19 cellular contexts compared by ENCODE assay signal in the genomic region with DNA sequence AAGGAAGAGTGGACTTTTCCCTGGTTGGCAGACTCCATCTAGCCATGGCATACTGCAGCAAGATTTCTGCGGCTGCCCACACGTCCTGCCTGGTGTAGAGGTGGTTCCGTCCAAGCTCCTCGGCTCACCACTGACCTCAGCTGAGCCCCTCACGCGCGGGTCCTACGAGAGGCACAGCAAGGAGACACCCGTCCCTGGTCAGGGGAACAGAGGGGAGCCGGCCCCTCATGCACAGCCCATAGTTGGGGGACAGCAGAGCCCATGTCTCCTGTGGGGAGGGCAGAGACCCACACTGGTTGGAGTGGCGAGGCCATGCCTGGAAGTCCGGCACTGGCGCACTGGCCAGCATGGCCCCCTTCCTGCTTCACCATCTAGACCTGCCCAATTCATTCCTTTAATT.
"Had no signal": no experiment of that assay in that cellular context is flagged by ENCODE, and none has a peak within 500 bp of the region (broad histone marks: within the 10 kb centered on the region; RNA-seq: fewer than 3 reads in every experiment).

No MANE protein-coding gene starts in this region.

- H3K4me3 ChIP-seq: ascending aorta, breast epithelium, gastrocnemius medialis, heart right ventricle, lung, SK-N-MC, skin epidermis had no signal

- H3K36me3 ChIP-seq: ascending aorta, breast epithelium, gastrocnemius medialis, heart right ventricle, neutrophil had no signal

- H3K27ac Mint-ChIP-seq: activated naive CD8-positive, alpha-beta T cell treated with anti-CD3 and anti-CD28 coated beads, Interleukin-2, amount 50 U/mL, for 24 hours had no signal

- ATAC-seq: activated naive CD8-positive, alpha-beta T cell treated with anti-CD3 and anti-CD28 coated beads, Interleukin-2, amount 50 U/mL, for 24 hours; activated T-cell treated with anti-CD3 and anti-CD28 coated beads, Interleukin-2, amount 50 U/mL, for 4 hours; gastrocnemius medialis; stimulated activated naive CD8-positive, alpha-beta T cell treated with anti-CD3 and anti-CD28 coated beads, Interleukin-15, Interleukin-2, amounts not matched to agents 100 U/mL and 50 U/mL, for 24 hours had no signal

- H3K27ac ChIP-seq: ascending aorta, gastrocnemius medialis, neutrophil, SK-N-MC had no signal

- H3K27me3 Mint-ChIP-seq: activated naive CD8-positive, alpha-beta T cell treated with anti-CD3 and anti-CD28 coated beads, Interleukin-2, amount 50 U/mL, for 24 hours had no signal

- H3K9me3 ChIP-seq: ascending aorta, breast epithelium, gastrocnemius medialis, heart right ventricle, neutrophil had no signal

- DNase-seq: activated CD4-positive, CD25-positive, alpha-beta regulatory T cell treated with anti-CD3 and anti-CD28 coated beads, Interleukin-2, amount 50 U/mL, for 72 hours; activated naive CD4-positive, alpha-beta T cell; activated naive CD8-positive, alpha-beta T cell treated with anti-CD3 and anti-CD28 coated beads, Interleukin-2, amount 50 U/mL, for 24 hours; activated T-cell treated with anti-CD3 and anti-CD28 coated beads, Interleukin-2, amount 50 U/mL, for 4 hours; erythroblast; gastrocnemius medialis; heart right ventricle; midbrain; retina; stimulated activated CD4-positive, alpha-beta T cell treated with anti-CD3 and anti-CD28 coated beads, Interleukin-15, amount 100 ng/mL, for 24 hours; stimulated activated CD4-positive, alpha-beta T cell treated with anti-CD3 and anti-CD28 coated beads, Interleukin-4, amount 100 ng/mL, for 24 hours; stimulated activated CD8-positive, alpha-beta memory T cell treated with anti-CD3 and anti-CD28 coated beads, Interleukin-4, amount 100 ng/mL, for 48 hours; stimulated activated naive CD8-positive, alpha-beta T cell treated with anti-CD3 and anti-CD28 coated beads, Interleukin-15, Interleukin-2, amounts not matched to agents 100 U/mL and 50 U/mL, for 24 hours had no signal

- H3K4me1 Mint-ChIP-seq: activated naive CD8-positive, alpha-beta T cell treated with anti-CD3 and anti-CD28 coated beads, Interleukin-2, amount 50 U/mL, for 24 hours had no signal

- H3K4me3 Mint-ChIP-seq: activated naive CD8-positive, alpha-beta T cell treated with anti-CD3 and anti-CD28 coated beads, Interleukin-2, amount 50 U/mL, for 24 hours; activated T-cell treated with anti-CD3 and anti-CD28 coated beads, Interleukin-2, amount 50 U/mL, for 4 hours had no signal

- H3K9me3 Mint-ChIP-seq: activated naive CD8-positive, alpha-beta T cell treated with anti-CD3 and anti-CD28 coated beads, Interleukin-2, amount 50 U/mL, for 24 hours; activated T-cell treated with anti-CD3 and anti-CD28 coated beads, Interleukin-2, amount 50 U/mL, for 4 hours had no signal

- H3K27me3 ChIP-seq: ascending aorta, breast epithelium, gastrocnemius medialis, heart right ventricle, neutrophil had no signal
